Comparison of ENCODE assay signal across 22 cellular contexts in the genomic region with DNA sequence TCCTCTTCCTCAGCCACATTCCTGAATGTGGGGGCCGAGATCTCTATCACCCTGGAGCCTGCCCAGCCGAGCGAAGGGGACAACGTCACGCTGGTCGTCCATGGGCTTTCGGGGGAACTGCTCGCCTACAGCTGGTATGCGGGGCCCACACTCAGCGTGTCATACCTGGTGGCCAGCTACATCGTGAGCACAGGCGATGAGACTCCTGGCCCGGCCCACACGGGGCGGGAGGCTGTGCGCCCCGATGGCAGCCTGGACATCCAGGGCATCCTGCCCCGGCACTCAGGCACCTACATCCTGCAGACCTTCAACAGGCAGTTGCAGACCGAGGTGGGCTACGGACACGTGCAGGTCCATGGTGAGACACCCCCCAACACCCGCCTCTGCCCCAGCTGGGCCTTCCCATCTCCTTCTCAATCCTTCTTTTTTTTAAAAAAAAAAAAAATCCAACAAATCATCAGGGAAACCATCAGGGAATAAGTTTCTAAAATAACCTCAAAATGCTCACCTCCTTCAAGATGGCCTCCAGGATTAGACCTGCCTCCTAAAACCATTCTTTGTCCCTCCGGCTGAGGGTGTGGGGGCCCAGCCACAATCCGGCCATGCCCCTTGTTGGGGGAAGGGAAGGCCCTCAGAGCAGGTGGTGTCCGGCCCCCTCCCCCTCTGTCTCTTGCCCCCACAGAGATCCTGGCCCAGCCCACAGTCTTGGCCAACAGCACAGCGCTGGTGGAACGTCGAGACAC. TPM values are rescaled to one million over a fixed set of nuclear protein-coding genes. Genes with fewer than 3 reads are reported as not detected.
DNase-seq lines count a peak whose midpoint lies in the region; ATAC-seq, FAIRE-seq and TF ChIP-seq lines count a peak whose summit lies in the region.
"Had no signal": no experiment of that assay in that cellular context is flagged by ENCODE, and none has a peak within 500 bp of the region (broad histone marks: within the 10 kb centered on the region; RNA-seq: fewer than 3 reads in every experiment).

No MANE protein-coding gene starts in this region.

- H2AFZ ChIP-seq in neural progenitor cell (replicated peaks), result no peak overlapping the region
- H2AFZ ChIP-seq: GM23248 had no signal

- no peaks in the 10 kb centered on the region for H3K79me2 ChIP-seq in neural progenitor cell (ENCODE audit: low read depth)

- H3K9me3 ChIP-seq in right cardiac atrium (ENCODE audit: control insufficient read depth, low read length), result no peaks in the 10 kb centered on the region
- no peaks in the 10 kb centered on the region for H3K9me3 ChIP-seq in heart right ventricle
- H3K9me3 ChIP-seq in kidney (ENCODE audit: control insufficient read depth in 1 of 2, low read length in 2 of 2), result no peaks in the 10 kb centered on the region
- H3K9me3 ChIP-seq in neural progenitor cell (ENCODE audit: low read depth), result no peaks in the 10 kb centered on the region
- H3K9me3 ChIP-seq: BLaER1 had no signal

- DNase-seq in right cardiac atrium, result peak in 2 of 3 donors; percentile 24 to 25
- DNase-seq in heart right ventricle, result no peak
- DNase-seq in kidney, result peak; percentile 70
- no peak for DNase-seq in neural progenitor cell (ENCODE audit: low spot score)
- no peak for DNase-seq in NOMO-1 treated with DMSO at 0.1 percent for 48 hours (lab: John Stamatoyannopoulos, UW; ENCODE audit: unreplicated experiment)
- DNase-seq in NCI-H1417 treated with DMSO at 0.1 percent for 48 hours (lab: John Stamatoyannopoulos, UW), result no peak
- DNase-seq: Calu3; CD4-positive, alpha-beta memory T cell; DND-41; GM23248; HCEC 1CT had no signal

- peaks cover 2% of the 10 kb centered on the region for H3K9me3 Mint-ChIP-seq in neural progenitor cell
- H3K9me3 Mint-ChIP-seq: CD14-positive monocyte; CD4-positive, alpha-beta memory T cell had no signal

- intact Hi-C loops in right cardiac atrium (cut with DNase I) (no loop called here), heart right ventricle (cut with DNase I) (no loop called here), kidney (cut with DNase I) (no loop called here)

- H3K4me1 Mint-ChIP-seq in neural progenitor cell, result no peaks in the 10 kb centered on the region
- H3K4me1 Mint-ChIP-seq: CD14-positive monocyte; CD4-positive, alpha-beta memory T cell had no signal

- H3K4me3 ChIP-seq in right cardiac atrium (ENCODE audit: low read length) (no peak overlapping the region), heart right ventricle (no peak overlapping the region), kidney (ENCODE audit: low read length in 2 of 2) (no peak overlapping the region), neural progenitor cell (no peak overlapping the region)
- H3K4me3 ChIP-seq: BLaER1, GM23248 had no signal

- H3K27me3 ChIP-seq in right cardiac atrium (ENCODE audit: control insufficient read depth, insufficient read depth) (no peaks in the 10 kb centered on the region), heart right ventricle (no peaks in the 10 kb centered on the region), neural progenitor cell (no peaks in the 10 kb centered on the region)
- H3K27me3 ChIP-seq: BLaER1 had no signal

- no peak overlapping the region for H3K9ac ChIP-seq in kidney (ENCODE audit: low read length in 2 of 2)
- H3K9ac ChIP-seq in neural progenitor cell, result no peak overlapping the region
- H3K9ac ChIP-seq: BLaER1, GM23248 had no signal

- H3K27ac ChIP-seq in right cardiac atrium (ENCODE audit: low read length), result no peak overlapping the region
- no peak overlapping the region for H3K27ac ChIP-seq in heart right ventricle
- H3K27ac ChIP-seq in kidney (ENCODE audit: low read depth in 2 of 2, low read length in 2 of 2), result no peak overlapping the region
- no peak overlapping the region for H3K27ac ChIP-seq in neural progenitor cell
- H3K27ac ChIP-seq: 22Rv1, BLaER1, GM23248, HL-60 had no signal

- 86% methylated on average over 28 of the region's 28 CpGs for WGBS in right cardiac atrium
- WGBS in heart right ventricle, 2 donors, result 89 to 90% methylated on average over 28 of the region's 28 CpGs

- peaks cover 6% of the 10 kb centered on the region for H3K27me3 Mint-ChIP-seq in neural progenitor cell (ENCODE audit: insufficient read depth, low read depth)
- H3K27me3 Mint-ChIP-seq: CD4-positive, alpha-beta memory T cell had no signal

- H3K4me1 ChIP-seq in right cardiac atrium (ENCODE audit: control insufficient read depth, insufficient read depth, low read length), result no peaks in the 10 kb centered on the region
- H3K4me1 ChIP-seq in heart right ventricle, result no peaks in the 10 kb centered on the region
- H3K4me1 ChIP-seq in kidney (ENCODE audit: control insufficient read depth in 1 of 2, insufficient read depth in 1 of 2, low read depth in 1 of 2, low read length in 2 of 2), result no peaks in the 10 kb centered on the region
- no peaks in the 10 kb centered on the region for H3K4me1 ChIP-seq in neural progenitor cell

- no peak overlapping the region for H3K4me3 Mint-ChIP-seq in neural progenitor cell
- H3K4me3 Mint-ChIP-seq: CD14-positive monocyte; CD4-positive, alpha-beta memory T cell had no signal

- no peaks in the 10 kb centered on the region for H3F3A ChIP-seq in neural progenitor cell (ENCODE audit: low read depth)

- H3K27ac Mint-ChIP-seq in neural progenitor cell, result peak overlapping the region; percentile 2
- H3K27ac Mint-ChIP-seq: CD4-positive, alpha-beta memory T cell had no signal

- no peak for ATAC-seq in right cardiac atrium
- ATAC-seq in heart right ventricle, result no peak
- no peak for ATAC-seq in HG02870 (IDR thresholded peaks at IDR 0.05; ENCODE audit: unreplicated experiment)

- no peak for FAIRE-seq in kidney (lab: Jason Lieb, UNC)
- FAIRE-seq: G401.6, GM12891, H54 had no signal

- no peaks in the 10 kb centered on the region for H3K36me3 ChIP-seq in heart right ventricle
- no peaks in the 10 kb centered on the region for H3K36me3 ChIP-seq in kidney (ENCODE audit: control insufficient read depth in 1 of 2, insufficient read depth in 2 of 2, low read length in 2 of 2)
- H3K36me3 ChIP-seq in neural progenitor cell, result no peaks in the 10 kb centered on the region
- H3K36me3 ChIP-seq: BLaER1 had no signal

- H3K4me2 ChIP-seq in neural progenitor cell, result no peak overlapping the region
- H3K4me2 ChIP-seq: BLaER1 had no signal

- no peaks in the 10 kb centered on the region for H3K36me3 Mint-ChIP-seq in neural progenitor cell
- H3K36me3 Mint-ChIP-seq: CD14-positive monocyte; CD4-positive, alpha-beta memory T cell had no signal

- no peaks in the 10 kb centered on the region for H4K20me1 ChIP-seq in neural progenitor cell (ENCODE audit: low read depth)
- H4K20me1 ChIP-seq: BLaER1 had no signal

- TF ChIP-seq CTCF in heart right ventricle (IDR thresholded peaks at IDR 0.05) (no peak), kidney (IDR thresholded peaks at IDR 0.05; ENCODE audit: borderline replicate concordance, extremely low read depth, insufficient read depth) (no peak), neural progenitor cell (IDR thresholded peaks at IDR 0.05) (no peak)

RNA-seq across cellular contexts. Expression of a gene that starts 4.6 kb away (rescaled TPM):
- total RNA-seq in right cardiac atrium (not detected), heart right ventricle (not detected), kidney (not detected), neural progenitor cell (ENCODE audit: low replicate concordance) (not detected in 2 replicates)
- polyA plus RNA-seq in right cardiac atrium (not detected), heart right ventricle (not detected), kidney (ENCODE audit: insufficient read depth, low read depth, low replicate concordance) (not detected)
- total RNA-seq: A673; CD4-positive, alpha-beta memory T cell; GM23248; HT1080 had no signal
- polyA plus RNA-seq: AG04450; CD14-positive monocyte; CD4-positive, alpha-beta memory T cell; GM23248 had no signal

RNA-seq across cellular contexts. Expression of a gene that starts 32.2 kb away (rescaled TPM):
- 1 to 10 TPM; 1.8 to 6.1 (median 2.3) TPM for total RNA-seq in right cardiac atrium
- 4.4 TPM for polyA plus RNA-seq in right cardiac atrium
- total RNA-seq in heart right ventricle, result 10 to 100 TPM in 1 of 10 donors, 1 to 10 TPM in 9; 3.3 to 10.7 (median 5.1) TPM
- polyA plus RNA-seq in heart right ventricle, result 10 to 100 TPM in 1 of 2 donors, 1 to 10 TPM in 1; 5.2 to 36.8 TPM
- total RNA-seq in kidney, result 5.1 TPM
- polyA plus RNA-seq in kidney (ENCODE audit: insufficient read depth, low read depth, low replicate concordance), result 5.5 TPM
- total RNA-seq in neural progenitor cell (ENCODE audit: low replicate concordance), result 0.09 and 0.59 TPM in 2 replicates
- polyA plus RNA-seq: CD14-positive monocyte; CD4-positive, alpha-beta memory T cell had no signal

RNA-seq across cellular contexts. Expression of a gene that starts 45.0 kb away (rescaled TPM):
- total RNA-seq in right cardiac atrium (10 to 100 TPM; 14.9 to 39.4 (median 17.9) TPM), heart right ventricle (10 to 100 TPM in 9 of 10 donors, 1 to 10 TPM in 1; 7.1 to 76.3 (median 20.3) TPM), kidney (86.8 TPM), neural progenitor cell (ENCODE audit: low replicate concordance) (not detected in 2 replicates)
- polyA plus RNA-seq in right cardiac atrium (25.8 TPM), heart right ventricle (10 to 100 TPM; 20.7 to 30.7 TPM), kidney (ENCODE audit: insufficient read depth, low read depth, low replicate concordance) (23.2 TPM)

RNA-seq across cellular contexts. Expression of a gene that starts 59.8 kb away (rescaled TPM):
- total RNA-seq in right cardiac atrium (10 to 100 TPM; 25.0 to 44.8 (median 33.9) TPM), heart right ventricle (100 to 1,000 TPM in 1 of 10 donors, 10 to 100 TPM in 9; 38.3 to 108 (median 41.8) TPM), kidney (36.4 TPM), neural progenitor cell (ENCODE audit: low replicate concordance) (4.4 and 10.8 TPM in 2 replicates)
- polyA plus RNA-seq in right cardiac atrium (27.3 TPM), heart right ventricle (10 to 100 TPM; 47.3 to 74.8 TPM), kidney (ENCODE audit: insufficient read depth, low read depth, low replicate concordance) (20.7 TPM)

Comparison
In these comparisons a context has a peak if more than half of its experiments do, and no peak if none do; other contexts are left out.
1. DNase-seq: peak in right cardiac atrium (2 of 3) and kidney (single experiment); none in heart right ventricle (0 of 2), neural progenitor cell (single experiment), NOMO-1 treated with DMSO at 0.1 percent for 48 hours (single experiment) and NCI-H1417 treated with DMSO at 0.1 percent for 48 hours (single experiment).